Comparison of ENCODE assay signal across 1 cellular context in genomic region chr11:85854557-85855340, GRCh38.
TF ChIP-seq lines count a peak whose summit lies in the region.

No MANE protein-coding gene starts in this region.

TF ChIP-seq in K562, 482 proteins besides CTCF, POLR2A, EP300 and RAD21 (continued from another document and continues in another):
- TF ChIP-seq ZNF318 (IDR thresholded peaks at IDR 0.05; ENCODE audit: borderline replicate concordance in 1 of 2, low read depth in 1 of 2) (no peak), HDAC8 (tag; IDR thresholded peaks at IDR 0.05) (peak; percentile 34; the same call in 1 of the 2 replicates), RHOXF2B (CRISPR knock-in tag; conservative IDR thresholded peaks at IDR 0.05) (no peak), CREM (IDR thresholded peaks at IDR 0.05; ENCODE audit: low read depth) (no peak; the same call in 1 of the 2 replicates), FOSL1 (tag; conservative IDR thresholded peaks at IDR 0.05) (no peak), KDM2B (CRISPR knock-in tag; IDR thresholded peaks at IDR 0.05) (0 out of 2 replicates have a peak, but pooled peaks have one; percentile 21), ZNF695 (CRISPR knock-in tag; IDR thresholded peaks at IDR 0.05) (no peak), ZNF644 (tag; IDR thresholded peaks at IDR 0.05; ENCODE audit: low read depth) (no peak), SUPT5H (IDR thresholded peaks at IDR 0.05) (peak; percentile 67), ZNF324 (CRISPR knock-in tag; IDR thresholded peaks at IDR 0.05) (no peak), STAT5A (IDR thresholded peaks at IDR 0.05; ENCODE audit: borderline replicate concordance, low read length) (no peak), THRB (CRISPR knock-in tag; conservative IDR thresholded peaks at IDR 0.05) (no peak), MTA2 (IDR thresholded peaks at IDR 0.05; ENCODE audit: low read depth) (no peak), KLF1 (tag; IDR thresholded peaks at IDR 0.05) (no peak), TSC22D4 (tag; IDR thresholded peaks at IDR 0.05) (no peak), SMAD4 (CRISPR knock-in tag; conservative IDR thresholded peaks at IDR 0.05) (peak; percentile 65; the same call in 1 of the 2 replicates), ADNP (tag; IDR thresholded peaks at IDR 0.05) (no peak), CTBP1 (IDR thresholded peaks at IDR 0.05; ENCODE audit: borderline replicate concordance) (peak; percentile 91), HLTF (IDR thresholded peaks at IDR 0.05) (0 out of 2 replicates have a peak, but pooled peaks have one; percentile 38), MCM2 (IDR thresholded peaks at IDR 0.05; ENCODE audit: low read depth) (no peak), U2AF1 (optimal IDR thresholded peaks at IDR 0.05; ENCODE audit: low read depth, low read length) (no peak), CEBPG (CRISPR knock-in tag; IDR thresholded peaks at IDR 0.05) (no peak), CEBPG (tag; conservative IDR thresholded peaks at IDR 0.05 in 1 of 2, IDR thresholded peaks at IDR 0.05 in 1 of 2) (no peak), ZNF354B (CRISPR knock-in tag; IDR thresholded peaks at IDR 0.05) (no peak), CHCHD3 (CRISPR knock-in tag; IDR thresholded peaks at IDR 0.05) (no peak), ZNF197 (CRISPR knock-in tag; IDR thresholded peaks at IDR 0.05; ENCODE audit: low read depth) (no peak), SNAPC5 (CRISPR knock-in tag; IDR thresholded peaks at IDR 0.05) (no peak), ZNF79 (CRISPR knock-in tag; IDR thresholded peaks at IDR 0.05; ENCODE audit: low read depth) (no peak), MCM5 (IDR thresholded peaks at IDR 0.05; ENCODE audit: low read depth) (no peak), NR4A1 (CRISPR knock-in tag; IDR thresholded peaks at IDR 0.05) (no peak), NR4A1 (tag; IDR thresholded peaks at IDR 0.05) (0 out of 2 replicates have a peak, but pooled peaks have one; percentile 47), PCBP2 (IDR thresholded peaks at IDR 0.05; ENCODE audit: low read depth, low read length, poor library complexity, severe bottlenecking) (no peak), SREBF1 (IDR thresholded peaks at IDR 0.05; ENCODE audit: borderline replicate concordance, low read depth, low read length) (no peak), POLR2H (tag; IDR thresholded peaks at IDR 0.05; ENCODE audit: low read depth) (no peak), CC2D1A (IDR thresholded peaks at IDR 0.05) (0 out of 2 replicates have a peak, but pooled peaks have one; percentile 36), MCM7 (IDR thresholded peaks at IDR 0.05) (no peak), NR2C2 (CRISPR knock-in tag; IDR thresholded peaks at IDR 0.05) (no peak), NR2C2 (tag; IDR thresholded peaks at IDR 0.05) (no peak)
- TF ChIP-seq, protein P1, sequence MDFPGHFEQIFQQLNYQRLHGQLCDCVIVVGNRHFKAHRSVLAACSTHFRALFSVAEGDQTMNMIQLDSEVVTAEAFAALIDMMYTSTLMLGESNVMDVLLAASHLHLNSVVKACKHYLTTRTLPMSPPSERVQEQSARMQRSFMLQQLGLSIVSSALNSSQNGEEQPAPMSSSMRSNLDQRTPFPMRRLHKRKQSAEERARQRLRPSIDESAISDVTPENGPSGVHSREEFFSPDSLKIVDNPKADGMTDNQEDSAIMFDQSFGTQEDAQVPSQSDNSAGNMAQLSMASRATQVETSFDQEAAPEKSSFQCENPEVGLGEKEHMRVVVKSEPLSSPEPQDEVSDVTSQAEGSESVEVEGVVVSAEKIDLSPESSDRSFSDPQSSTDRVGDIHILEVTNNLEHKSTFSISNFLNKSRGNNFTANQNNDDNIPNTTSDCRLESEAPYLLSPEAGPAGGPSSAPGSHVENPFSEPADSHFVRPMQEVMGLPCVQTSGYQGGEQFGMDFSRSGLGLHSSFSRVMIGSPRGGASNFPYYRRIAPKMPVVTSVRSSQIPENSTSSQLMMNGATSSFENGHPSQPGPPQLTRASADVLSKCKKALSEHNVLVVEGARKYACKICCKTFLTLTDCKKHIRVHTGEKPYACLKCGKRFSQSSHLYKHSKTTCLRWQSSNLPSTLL (IDR thresholded peaks at IDR 0.05) = no peak
- TF ChIP-seq, protein P2, sequence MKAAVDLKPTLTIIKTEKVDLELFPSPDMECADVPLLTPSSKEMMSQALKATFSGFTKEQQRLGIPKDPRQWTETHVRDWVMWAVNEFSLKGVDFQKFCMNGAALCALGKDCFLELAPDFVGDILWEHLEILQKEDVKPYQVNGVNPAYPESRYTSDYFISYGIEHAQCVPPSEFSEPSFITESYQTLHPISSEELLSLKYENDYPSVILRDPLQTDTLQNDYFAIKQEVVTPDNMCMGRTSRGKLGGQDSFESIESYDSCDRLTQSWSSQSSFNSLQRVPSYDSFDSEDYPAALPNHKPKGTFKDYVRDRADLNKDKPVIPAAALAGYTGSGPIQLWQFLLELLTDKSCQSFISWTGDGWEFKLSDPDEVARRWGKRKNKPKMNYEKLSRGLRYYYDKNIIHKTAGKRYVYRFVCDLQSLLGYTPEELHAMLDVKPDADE (conservative IDR thresholded peaks at IDR 0.05; ENCODE audit: control insufficient read depth, low read depth, low read length) = 0 out of 2 replicates have a peak, but pooled peaks have one; percentile 68
- TF ChIP-seq, protein P3, sequence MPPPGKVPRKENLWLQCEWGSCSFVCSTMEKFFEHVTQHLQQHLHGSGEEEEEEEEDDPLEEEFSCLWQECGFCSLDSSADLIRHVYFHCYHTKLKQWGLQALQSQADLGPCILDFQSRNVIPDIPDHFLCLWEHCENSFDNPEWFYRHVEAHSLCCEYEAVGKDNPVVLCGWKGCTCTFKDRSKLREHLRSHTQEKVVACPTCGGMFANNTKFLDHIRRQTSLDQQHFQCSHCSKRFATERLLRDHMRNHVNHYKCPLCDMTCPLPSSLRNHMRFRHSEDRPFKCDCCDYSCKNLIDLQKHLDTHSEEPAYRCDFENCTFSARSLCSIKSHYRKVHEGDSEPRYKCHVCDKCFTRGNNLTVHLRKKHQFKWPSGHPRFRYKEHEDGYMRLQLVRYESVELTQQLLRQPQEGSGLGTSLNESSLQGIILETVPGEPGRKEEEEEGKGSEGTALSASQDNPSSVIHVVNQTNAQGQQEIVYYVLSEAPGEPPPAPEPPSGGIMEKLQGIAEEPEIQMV (tag; conservative IDR thresholded peaks at IDR 0.05; ENCODE audit: low read depth) = no peak
- TF ChIP-seq, protein P4, sequence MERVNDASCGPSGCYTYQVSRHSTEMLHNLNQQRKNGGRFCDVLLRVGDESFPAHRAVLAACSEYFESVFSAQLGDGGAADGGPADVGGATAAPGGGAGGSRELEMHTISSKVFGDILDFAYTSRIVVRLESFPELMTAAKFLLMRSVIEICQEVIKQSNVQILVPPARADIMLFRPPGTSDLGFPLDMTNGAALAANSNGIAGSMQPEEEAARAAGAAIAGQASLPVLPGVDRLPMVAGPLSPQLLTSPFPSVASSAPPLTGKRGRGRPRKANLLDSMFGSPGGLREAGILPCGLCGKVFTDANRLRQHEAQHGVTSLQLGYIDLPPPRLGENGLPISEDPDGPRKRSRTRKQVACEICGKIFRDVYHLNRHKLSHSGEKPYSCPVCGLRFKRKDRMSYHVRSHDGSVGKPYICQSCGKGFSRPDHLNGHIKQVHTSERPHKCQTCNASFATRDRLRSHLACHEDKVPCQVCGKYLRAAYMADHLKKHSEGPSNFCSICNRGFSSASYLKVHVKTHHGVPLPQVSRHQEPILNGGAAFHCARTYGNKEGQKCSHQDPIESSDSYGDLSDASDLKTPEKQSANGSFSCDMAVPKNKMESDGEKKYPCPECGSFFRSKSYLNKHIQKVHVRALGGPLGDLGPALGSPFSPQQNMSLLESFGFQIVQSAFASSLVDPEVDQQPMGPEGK (CRISPR knock-in tag; IDR thresholded peaks at IDR 0.05; ENCODE audit: borderline replicate concordance) = no peak
- TF ChIP-seq, protein P5, sequence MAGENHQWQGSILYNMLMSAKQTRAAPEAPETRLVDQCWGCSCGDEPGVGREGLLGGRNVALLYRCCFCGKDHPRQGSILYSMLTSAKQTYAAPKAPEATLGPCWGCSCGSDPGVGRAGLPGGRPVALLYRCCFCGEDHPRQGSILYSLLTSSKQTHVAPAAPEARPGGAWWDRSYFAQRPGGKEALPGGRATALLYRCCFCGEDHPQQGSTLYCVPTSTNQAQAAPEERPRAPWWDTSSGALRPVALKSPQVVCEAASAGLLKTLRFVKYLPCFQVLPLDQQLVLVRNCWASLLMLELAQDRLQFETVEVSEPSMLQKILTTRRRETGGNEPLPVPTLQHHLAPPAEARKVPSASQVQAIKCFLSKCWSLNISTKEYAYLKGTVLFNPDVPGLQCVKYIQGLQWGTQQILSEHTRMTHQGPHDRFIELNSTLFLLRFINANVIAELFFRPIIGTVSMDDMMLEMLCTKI (IDR thresholded peaks at IDR 0.05; ENCODE audit: partially characterized antibody) = no peak
- TF ChIP-seq, protein P6, sequence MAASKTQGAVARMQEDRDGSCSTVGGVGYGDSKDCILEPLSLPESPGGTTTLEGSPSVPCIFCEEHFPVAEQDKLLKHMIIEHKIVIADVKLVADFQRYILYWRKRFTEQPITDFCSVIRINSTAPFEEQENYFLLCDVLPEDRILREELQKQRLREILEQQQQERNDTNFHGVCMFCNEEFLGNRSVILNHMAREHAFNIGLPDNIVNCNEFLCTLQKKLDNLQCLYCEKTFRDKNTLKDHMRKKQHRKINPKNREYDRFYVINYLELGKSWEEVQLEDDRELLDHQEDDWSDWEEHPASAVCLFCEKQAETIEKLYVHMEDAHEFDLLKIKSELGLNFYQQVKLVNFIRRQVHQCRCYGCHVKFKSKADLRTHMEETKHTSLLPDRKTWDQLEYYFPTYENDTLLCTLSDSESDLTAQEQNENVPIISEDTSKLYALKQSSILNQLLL (CRISPR knock-in tag; IDR thresholded peaks at IDR 0.05; ENCODE audit: borderline replicate concordance) = no peak
- TF ChIP-seq, protein P7, sequence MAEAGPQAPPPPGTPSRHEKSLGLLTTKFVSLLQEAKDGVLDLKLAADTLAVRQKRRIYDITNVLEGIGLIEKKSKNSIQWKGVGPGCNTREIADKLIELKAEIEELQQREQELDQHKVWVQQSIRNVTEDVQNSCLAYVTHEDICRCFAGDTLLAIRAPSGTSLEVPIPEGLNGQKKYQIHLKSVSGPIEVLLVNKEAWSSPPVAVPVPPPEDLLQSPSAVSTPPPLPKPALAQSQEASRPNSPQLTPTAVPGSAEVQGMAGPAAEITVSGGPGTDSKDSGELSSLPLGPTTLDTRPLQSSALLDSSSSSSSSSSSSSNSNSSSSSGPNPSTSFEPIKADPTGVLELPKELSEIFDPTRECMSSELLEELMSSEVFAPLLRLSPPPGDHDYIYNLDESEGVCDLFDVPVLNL (CRISPR knock-in tag; IDR thresholded peaks at IDR 0.05; ENCODE audit: low read depth) = peak; percentile 84; the same call in 1 of the 2 replicates
